1 cellular context compared by ENCODE assay signal in genomic region chr9:27112235-27112634, GRCh38.
TF ChIP-seq lines count a peak whose summit lies in the region.

No MANE protein-coding gene starts in this region.

TF ChIP-seq in HepG2, 621 proteins besides CTCF, POLR2A, EP300 and RAD21 (continued from another document):
- TF ChIP-seq ELK4 (CRISPR knock-in tag; IDR thresholded peaks at IDR 0.05; ENCODE audit: borderline replicate concordance), result no peak
- TF ChIP-seq, protein P1, sequence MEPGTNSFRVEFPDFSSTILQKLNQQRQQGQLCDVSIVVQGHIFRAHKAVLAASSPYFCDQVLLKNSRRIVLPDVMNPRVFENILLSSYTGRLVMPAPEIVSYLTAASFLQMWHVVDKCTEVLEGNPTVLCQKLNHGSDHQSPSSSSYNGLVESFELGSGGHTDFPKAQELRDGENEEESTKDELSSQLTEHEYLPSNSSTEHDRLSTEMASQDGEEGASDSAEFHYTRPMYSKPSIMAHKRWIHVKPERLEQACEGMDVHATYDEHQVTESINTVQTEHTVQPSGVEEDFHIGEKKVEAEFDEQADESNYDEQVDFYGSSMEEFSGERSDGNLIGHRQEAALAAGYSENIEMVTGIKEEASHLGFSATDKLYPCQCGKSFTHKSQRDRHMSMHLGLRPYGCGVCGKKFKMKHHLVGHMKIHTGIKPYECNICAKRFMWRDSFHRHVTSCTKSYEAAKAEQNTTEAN (CRISPR knock-in tag; conservative IDR thresholded peaks at IDR 0.05), result no peak
